In genomic region chr15:46088486-46089437, GRCh38 we compare ENCODE assay signal across 17 cellular contexts.
A peak's percentile ranks its signal among the peaks of the same experiment; 100 is the strongest.
DNase-seq lines count a peak whose midpoint lies in the region; ATAC-seq and TF ChIP-seq lines count a peak whose summit lies in the region.
"Had no signal": no experiment of that assay in that cellular context is flagged by ENCODE, and none has a peak within 500 bp of the region (broad histone marks: within the 10 kb centered on the region; RNA-seq: fewer than 3 reads in every experiment).

No MANE protein-coding gene starts in this region.

- no peak for ATAC-seq in HG03095 (IDR thresholded peaks at IDR 0.05; ENCODE audit: unreplicated experiment)
- no peak for ATAC-seq in HG02884 (IDR thresholded peaks at IDR 0.05; ENCODE audit: unreplicated experiment)
- ATAC-seq: HepG2; natural killer cell treated with Interleukin-12 subunit alpha and Interleukin-12 subunit beta and Interleukin-15 and Interleukin-18, amount 100 ng/mL, for 72 hours had no signal

- no peaks in the 10 kb centered on the region for H3K9me3 ChIP-seq in SJSA1 (replicated peaks)
- H3K9me3 ChIP-seq: breast epithelium, esophagus squamous epithelium, tibial artery had no signal

- H3K27ac ChIP-seq in SJSA1, result peak overlapping the region; percentile 46
- H3K27ac ChIP-seq: breast epithelium, C4-2B, esophagus squamous epithelium, tibial artery had no signal

- H3K36me3 ChIP-seq in SJSA1, result no peaks in the 10 kb centered on the region
- H3K36me3 ChIP-seq: breast epithelium, esophagus squamous epithelium, tibial artery had no signal

- no peak overlapping the region for H3K4me3 ChIP-seq in SJSA1
- no peak overlapping the region for H3K4me3 ChIP-seq in foreskin fibroblast (ENCODE audit: low read depth in 1 of 2, low read length in 2 of 2)
- H3K4me3 ChIP-seq: breast epithelium, esophagus squamous epithelium, tibial artery had no signal

- TF ChIP-seq CTCF in foreskin fibroblast (IDR thresholded peaks at IDR 0.05; ENCODE audit: low read depth, low read length), result no peak

- DNase-seq in GM04503 (ENCODE audit: low read depth) (peak; percentile 26), SJSA1 (ENCODE audit: low read depth in 1 of 2, low spot score in 2 of 2) (peak in 1 of 2 experiments; percentile 55), foreskin fibroblast (peak; percentile 47 to 58), pons (ENCODE audit: low spot score) (peak; percentile 14), NCI-H524 (lab: John Stamatoyannopoulos, UW) (no peak), NCI-H226 (no peak)
- DNase-seq: activated B cell treated with CpG ODN at 0.5 μM for 24 hours; activated naive CD8-positive, alpha-beta T cell treated with anti-CD3 and anti-CD28 coated beads for 36 hours; esophagus squamous epithelium; stimulated activated naive CD4-positive, alpha-beta T cell; tibial artery had no signal

- H3K4me1 ChIP-seq in SJSA1 (replicated peaks), result peaks cover 14% of the 10 kb centered on the region
- H3K4me1 ChIP-seq: breast epithelium, esophagus squamous epithelium, tibial artery had no signal

- H3K27me3 ChIP-seq in SJSA1 (replicated peaks), result no peaks in the 10 kb centered on the region
- H3K27me3 ChIP-seq: breast epithelium, esophagus squamous epithelium, tibial artery had no signal

Comparison
In these comparisons a context has a peak if more than half of its experiments do, and no peak if none do; other contexts are left out.
1. DNase-seq: peak in GM04503 (single experiment), foreskin fibroblast (2 of 2) and pons (single experiment); none in NCI-H524 (0 of 2) and NCI-H226 (single experiment).